In the genomic region with DNA sequence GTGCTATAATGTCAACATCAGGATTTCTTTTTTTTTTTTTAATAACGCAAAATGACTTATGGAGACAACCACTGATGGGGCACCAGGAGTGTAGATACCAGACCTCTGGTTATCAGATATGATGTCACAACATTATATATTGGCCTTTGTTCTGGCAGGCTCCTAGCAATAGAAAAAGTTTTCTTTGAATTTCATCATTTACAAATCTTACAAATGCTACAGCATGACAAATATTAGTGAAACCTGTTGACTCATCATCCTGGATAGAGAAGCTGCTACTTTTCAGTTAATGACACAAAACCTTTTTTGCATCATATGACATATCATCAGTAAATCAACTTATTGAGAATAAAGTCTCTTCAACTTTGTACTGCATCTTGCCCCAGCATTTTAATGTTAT, we compare ENCODE assay signal across 26 cellular contexts. TPM values are rescaled to one million over a fixed set of nuclear protein-coding genes. Genes with fewer than 3 reads are reported as not detected.
DNase-seq lines count a peak whose midpoint lies in the region; ATAC-seq and TF ChIP-seq lines count a peak whose summit lies in the region.
"Had no signal": no experiment of that assay in that cellular context is flagged by ENCODE, and none has a peak within 500 bp of the region (broad histone marks: within the 10 kb centered on the region; RNA-seq: fewer than 3 reads in every experiment).

No MANE protein-coding gene starts in this region.

- in situ Hi-C loops in IMR-90 (cut with MboI; ENCODE audit: low sequenced_read_pairs): no loop called here

- peaks cover 21% of the 10 kb centered on the region for H3K36me3 ChIP-seq in IMR-90 (ENCODE audit: control insufficient read depth, insufficient read depth, low read length)

- no peak overlapping the region for H3K9ac ChIP-seq in IMR-90 (ENCODE audit: low read depth, low read length)

- no peak overlapping the region for H4K5ac ChIP-seq in IMR-90 (ENCODE audit: low read depth, low read length)

- no peak overlapping the region for H2BK5ac ChIP-seq in IMR-90 (ENCODE audit: low read depth, low read length, poor library complexity, severe bottlenecking)

- ATAC-seq in IMR-90 (ENCODE audit: low read depth) (no peak), GM21717 (IDR thresholded peaks at IDR 0.05; ENCODE audit: unreplicated experiment) (no peak)
- ATAC-seq in stimulated activated naive CD8-positive, alpha-beta T cell treated with anti-CD3 and anti-CD28 coated beads, Interleukin-15, Interleukin-2, amounts not matched to agents 100 U/mL and 50 U/mL, for 24 hours: peak; percentile 23
- ATAC-seq: stimulated activated memory B cell treated with anti-CD40 and anti-IgM and Interleukin-4, amounts not matched to agents 10 μg/mL and 1 μg/mL and 100 μg/mL, for 72 hours had no signal

- H4K8ac ChIP-seq in IMR-90 (ENCODE audit: low read depth in 2 of 2, low read length in 2 of 2): no peak overlapping the region

- no peak overlapping the region for H4K91ac ChIP-seq in IMR-90 (ENCODE audit: insufficient read depth, low read depth, low read length)

- intact Hi-C loops in IMR-90 (cut with micrococcal nuclease): no loop called here

- H3K56ac ChIP-seq in IMR-90 (ENCODE audit: extremely low read depth, insufficient read depth, low read length): no peak overlapping the region

- no peaks in the 10 kb centered on the region for H3K27me3 Mint-ChIP-seq in activated T-cell treated with anti-CD3 and anti-CD28 coated beads, Interleukin-2, amount 50 U/mL, for 24 hours
- H3K27me3 Mint-ChIP-seq: naive B cell; stimulated activated memory B cell treated with anti-CD40 and anti-IgM and Interleukin-4, amounts not matched to agents 10 μg/mL and 1 μg/mL and 100 μg/mL, for 72 hours had no signal

- peaks cover 21% of the 10 kb centered on the region for H4K20me1 ChIP-seq in IMR-90 (ENCODE audit: insufficient read depth, low read length)

- CTCF ChIA-PET in IMR-90 (lab: Yijun Ruan, JAX): no interaction called here

- H2AK5ac ChIP-seq in IMR-90 (ENCODE audit: low read depth, low read length): no peak overlapping the region

- no peak for TF ChIP-seq POLR2A in IMR-90 (IDR thresholded peaks at IDR 0.05; ENCODE audit: low read depth, low read length)

- no peak overlapping the region for H3K23ac ChIP-seq in IMR-90 (ENCODE audit: low read depth, low read length)

- no peaks in the 10 kb centered on the region for H3K27me3 ChIP-seq in IMR-90 (ENCODE audit: control insufficient read depth, insufficient read depth, low read length)
- H3K27me3 ChIP-seq: dorsolateral prefrontal cortex, sigmoid colon, SJCRH30 had no signal

- TF ChIP-seq RAD21 in IMR-90 (IDR thresholded peaks at IDR 0.05; ENCODE audit: low read length): no peak

- H3K4ac ChIP-seq in IMR-90 (ENCODE audit: low read depth, low read length): no peak overlapping the region

- H3K4me3 ChIP-seq in IMR-90 (ENCODE audit: insufficient read depth, low read depth, low read length) (no peak overlapping the region), epithelial cell of esophagus (ENCODE audit: low read length) (no peak overlapping the region)
- H3K4me3 ChIP-seq: dorsolateral prefrontal cortex, prostate gland, sigmoid colon, SJCRH30 had no signal

- no peak overlapping the region for H2BK15ac ChIP-seq in IMR-90 (ENCODE audit: low read depth, low read length)

- no peak overlapping the region for H3K27ac ChIP-seq in IMR-90 (ENCODE audit: insufficient read depth, low read length)
- H3K27ac ChIP-seq: SJCRH30, WERI-Rb-1 had no signal

- dilution Hi-C loops in IMR-90 (cut with HindIII; ENCODE audit: low sequenced_read_pairs, unreplicated experiment): no loop called here

- no peak overlapping the region for H2AK9ac ChIP-seq in IMR-90 (replicated peaks; ENCODE audit: low read depth, low read length, poor library complexity)

- H3K9me3 Mint-ChIP-seq in activated T-cell treated with anti-CD3 and anti-CD28 coated beads, Interleukin-2, amount 50 U/mL, for 24 hours: no peaks in the 10 kb centered on the region
- H3K9me3 Mint-ChIP-seq: naive B cell; stimulated activated memory B cell treated with anti-CD40 and anti-IgM and Interleukin-4, amounts not matched to agents 10 μg/mL and 1 μg/mL and 100 μg/mL, for 72 hours had no signal

- WGBS in IMR-90 (ENCODE audit: extremely low coverage in 2 of 2, insufficient read length in 1 of 2), 2 experiments: no CpG with 5 or more reads among the region's 1 CpG

- H3K4me1 ChIP-seq in IMR-90 (ENCODE audit: control insufficient read depth, insufficient read depth, low read length): peaks cover 2% of the 10 kb centered on the region
- H3K4me1 ChIP-seq: SJCRH30 had no signal

- no peak overlapping the region for H3K18ac ChIP-seq in IMR-90 (ENCODE audit: low read depth, low read length)

- no peak overlapping the region for H3K4me2 ChIP-seq in IMR-90 (ENCODE audit: low read depth, low read length)

- peaks cover 73% of the 10 kb centered on the region for H3K36me3 Mint-ChIP-seq in activated T-cell treated with anti-CD3 and anti-CD28 coated beads, Interleukin-2, amount 50 U/mL, for 24 hours (ENCODE audit: low read depth)

- no peak overlapping the region for H2BK20ac ChIP-seq in IMR-90 (ENCODE audit: low read depth, low read length)

- H2AFZ ChIP-seq in IMR-90 (replicated peaks; ENCODE audit: low read length, poor library complexity): no peak overlapping the region

- BruUV-seq in IMR-90 (replicated peaks; lab: Mats Ljungman, UMichigan): no TSS peak

- H3K4me1 Mint-ChIP-seq in activated T-cell treated with anti-CD3 and anti-CD28 coated beads, Interleukin-2, amount 50 U/mL, for 24 hours (ENCODE audit: low read depth): peaks cover 42% of the 10 kb centered on the region

- H3K9me3 ChIP-seq in IMR-90 (ENCODE audit: control insufficient read depth, insufficient read depth, low read length): no peaks in the 10 kb centered on the region
- H3K9me3 ChIP-seq: prostate gland, sigmoid colon, SJCRH30 had no signal

- DNase-seq in activated T-cell treated with anti-CD3 and anti-CD28 coated beads, Interleukin-2, amount 50 U/mL, for 24 hours: no peak
- DNase-seq in activated T-cell treated with anti-CD3 and anti-CD28 coated beads, Interleukin-2, amount 50 U/mL, for 1 hour: no peak
- DNase-seq in IMR-90 (peak; percentile 18), epithelial cell of esophagus (ENCODE audit: low read depth) (peak; percentile 9), GF-D8 (lab: John Stamatoyannopoulos, UW) (no peak), NCI-H446 treated with DMSO at 0.1 percent for 48 hours (lab: John Stamatoyannopoulos, UW) (no peak)
- DNase-seq in stimulated activated naive CD8-positive, alpha-beta T cell treated with anti-CD3 and anti-CD28 coated beads, Interleukin-15, Interleukin-2, amounts not matched to agents 100 U/mL and 50 U/mL, for 24 hours: no peak
- DNase-seq: activated CD4-positive, alpha-beta T cell treated with anti-CD3 and anti-CD28 coated beads, Interleukin-2, amount 50 U/mL, for 1 hour; dorsolateral prefrontal cortex; kidney; naive B cell; NCI-H1105 treated with DMSO at 0.1 percent for 48 hours; NCI-H2029 treated with DMSO at 0.1 percent for 48 hours; NCI-H2227 treated with DMSO at 0.1 percent for 48 hours; sigmoid colon; SJCRH30; stimulated activated CD4-positive, alpha-beta T cell treated with anti-CD3 and anti-CD28 coated beads, Interleukin-4, amount 100 ng/mL, for 24 hours; T1000; WERI-Rb-1 had no signal

- POLR2A ChIA-PET in IMR-90 (lab: Charles Lee; ENCODE audit: unreplicated experiment): interaction anchor here (0.6 kb wide), 1 partner anchor 1214 kb away, joined by 9 read pairs; a partner anchor contains a TSS

- H2BK120ac ChIP-seq in IMR-90 (ENCODE audit: low read depth, low read length): no peak overlapping the region

- H3K14ac ChIP-seq in IMR-90 (replicated peaks; ENCODE audit: low read depth, low read length): no peak overlapping the region

- H3K27ac Mint-ChIP-seq in activated T-cell treated with anti-CD3 and anti-CD28 coated beads, Interleukin-2, amount 50 U/mL, for 24 hours: peak overlapping the region; percentile 51
- H3K27ac Mint-ChIP-seq: stimulated activated memory B cell treated with anti-CD40 and anti-IgM and Interleukin-4, amounts not matched to agents 10 μg/mL and 1 μg/mL and 100 μg/mL, for 72 hours had no signal

- TF ChIP-seq CTCF in IMR-90 (conservative IDR thresholded peaks at IDR 0.05; ENCODE audit: low read depth, low read length) (no peak), epithelial cell of esophagus (IDR thresholded peaks at IDR 0.05; ENCODE audit: insufficient read depth, low read depth, low read length, missing control alignments) (no peak)

- no peaks in the 10 kb centered on the region for H3K9me1 ChIP-seq in IMR-90 (ENCODE audit: insufficient read depth, low read length)

- no peak overlapping the region for H3K4me3 Mint-ChIP-seq in activated T-cell treated with anti-CD3 and anti-CD28 coated beads, Interleukin-2, amount 50 U/mL, for 24 hours
- H3K4me3 Mint-ChIP-seq: stimulated activated memory B cell treated with anti-CD40 and anti-IgM and Interleukin-4, amounts not matched to agents 10 μg/mL and 1 μg/mL and 100 μg/mL, for 72 hours had no signal

- peaks cover 18 to 20% of the 10 kb centered on the region in 2 experiments for H3K79me1 ChIP-seq in IMR-90 (ENCODE audit: low read depth in 1 of 2, low read length in 2 of 2)

TF ChIP-seq in IMR-90, 13 proteins besides CTCF, POLR2A, EP300 and RAD21 (continues in another document):
- TF ChIP-seq CHD1 (IDR thresholded peaks at IDR 0.05; ENCODE audit: low read depth, low read length) (no peak), BHLHE40 (IDR thresholded peaks at IDR 0.05; ENCODE audit: low read depth, low read length) (no peak), MXI1 (IDR thresholded peaks at IDR 0.05; ENCODE audit: borderline replicate concordance, low read depth, low read length) (no peak), MAFK (IDR thresholded peaks at IDR 0.05; ENCODE audit: low read depth, low read length) (no peak), CEBPB (IDR thresholded peaks at IDR 0.05; ENCODE audit: low read depth, low read length) (no peak), NFE2L2 (IDR thresholded peaks at IDR 0.05; ENCODE audit: low read depth, low read length) (no peak), RCOR1 (IDR thresholded peaks at IDR 0.05; ENCODE audit: insufficient replicate concordance, low read length) (no peak), RFX5 (IDR thresholded peaks at IDR 0.05; ENCODE audit: low read depth, low read length) (no peak), FOS (IDR thresholded peaks at IDR 0.05; ENCODE audit: low read depth, low read length) (no peak)

RNA-seq across cellular contexts. Expression of a gene that starts 6.1 kb away (rescaled TPM):
- 99.4 and 109 TPM in 2 replicates for total RNA-seq in IMR-90 (2012; rRNA removed)
- 19.9 and 34.5 TPM in 2 replicates for polyA plus RNA-seq in IMR-90 (2012; rRNA removed)
- 5.5 and 19.0 TPM in 2 replicates for polyA plus RNA-seq in IMR-90 (2012; cell fraction: cytosol; rRNA removed)
- polyA plus RNA-seq in IMR-90 (2012; cell fraction: nucleus; rRNA removed; ENCODE audit: low replicate concordance): 14.9 and 23.0 TPM in 2 replicates

RNA-seq across cellular contexts. Expression of a gene that starts 28.3 kb away (rescaled TPM):
- 0.54 and 0.56 TPM in 2 replicates for total RNA-seq in IMR-90 (2012; rRNA removed)
- 0.50 and 0.55 TPM in 2 replicates for polyA plus RNA-seq in IMR-90 (2012; rRNA removed)
- 0.01 and 0.14 TPM in 2 replicates for polyA plus RNA-seq in IMR-90 (2012; cell fraction: cytosol; rRNA removed)
- polyA plus RNA-seq in IMR-90 (2012; cell fraction: nucleus; rRNA removed; ENCODE audit: low replicate concordance): 0.08 and 0.57 TPM in 2 replicates

RNA-seq across cellular contexts. Expression of a gene that starts 38.0 kb away (rescaled TPM):
- not detected in 2 replicates for total RNA-seq in IMR-90 (2012; rRNA removed)
- polyA plus RNA-seq in IMR-90 (2012; rRNA removed): not detected in 2 replicates
- not detected in 2 replicates for polyA plus RNA-seq in IMR-90 (2012; cell fraction: cytosol; rRNA removed)
- polyA plus RNA-seq in IMR-90 (2012; cell fraction: nucleus; rRNA removed; ENCODE audit: low replicate concordance): not detected in 2 replicates
- total RNA-seq: G401, H1, RPMI7951 had no signal
- polyA plus RNA-seq: BJ had no signal

Comparison
In these comparisons a context has a peak if more than half of its experiments do, and no peak if none do; other contexts are left out.
1. DNase-seq: peak in IMR-90 (single experiment) and epithelial cell of esophagus (single experiment); none in activated T-cell treated with anti-CD3 and anti-CD28 coated beads, Interleukin-2, amount 50 U/mL, for 24 hours (single experiment), activated T-cell treated with anti-CD3 and anti-CD28 coated beads, Interleukin-2, amount 50 U/mL, for 1 hour (single experiment), stimulated activated naive CD8-positive, alpha-beta T cell treated with anti-CD3 and anti-CD28 coated beads, Interleukin-15, Interleukin-2, amounts not matched to agents 100 U/mL and 50 U/mL, for 24 hours (single experiment), GF-D8 (single experiment) and NCI-H446 treated with DMSO at 0.1 percent for 48 hours (single experiment).